23 cellular contexts compared by ENCODE assay signal in genomic region chr12:47852096-47852571, GRCh38. TPM values are rescaled to one million over a fixed set of nuclear protein-coding genes. Genes with fewer than 3 reads are reported as not detected.
DNase-seq lines count a peak whose midpoint lies in the region; ATAC-seq and TF ChIP-seq lines count a peak whose summit lies in the region.
"Had no signal": no experiment of that assay in that cellular context is flagged by ENCODE, and none has a peak within 500 bp of the region (broad histone marks: within the 10 kb centered on the region; RNA-seq: fewer than 3 reads in every experiment).

No MANE protein-coding gene starts in this region.

- 41% methylated on average over 10 of the region's 10 CpGs for WGBS in right lobe of liver (ENCODE audit: insufficient coverage, low coverage, low lambda C conversion rate, missing lambda C conversion rate)

- TF ChIP-seq POLR2A in right lobe of liver (IDR thresholded peaks at IDR 0.05), result peak; percentile 24

- ATAC-seq in activated T-helper 17 cell treated with anti-CD3 and anti-CD28 coated beads, Interleukin-2, amount 50 U/mL, for 72 hours (replicated peaks), result no peak
- ATAC-seq in right lobe of liver, result peak; percentile 73 to 89 (median 88)
- ATAC-seq in HG03039 (IDR thresholded peaks at IDR 0.05; ENCODE audit: unreplicated experiment), result no peak
- ATAC-seq: esophagus mucosa; naive thymus-derived CD8-positive, alpha-beta T cell had no signal

- peaks cover 100% of the 10 kb centered on the region for H3K36me3 Mint-ChIP-seq in activated T-helper 17 cell treated with anti-CD3 and anti-CD28 coated beads, Interleukin-2, amount 50 U/mL, for 72 hours (ENCODE audit: low read depth)
- H3K36me3 Mint-ChIP-seq: IgD-negative memory B cell; memory B cell; naive thymus-derived CD8-positive, alpha-beta T cell had no signal

- peak overlapping the region; percentile 41 for H3K27ac ChIP-seq in cardiac muscle cell
- peak overlapping the region; percentile 17 to 67 (median 35) for H3K27ac ChIP-seq in right lobe of liver
- H3K27ac ChIP-seq: GM23248, HL-60, PC-9 had no signal

- H3K27me3 ChIP-seq in cardiac muscle cell, result no peaks in the 10 kb centered on the region
- no peaks in the 10 kb centered on the region for H3K27me3 ChIP-seq in right lobe of liver

- intact Hi-C loops in cardiac septum (cut with DNase I) (no loop called here), right lobe of liver (cut with DNase I) (no loop called here)

- H3K4me3 ChIP-seq in cardiac muscle cell (no peak overlapping the region), right lobe of liver (no peak overlapping the region)
- H3K4me3 ChIP-seq: GM23248, PC-9 had no signal

- H3K27ac Mint-ChIP-seq in activated T-helper 17 cell treated with anti-CD3 and anti-CD28 coated beads, Interleukin-2, amount 50 U/mL, for 72 hours, result no peak overlapping the region
- H3K27ac Mint-ChIP-seq: IgD-negative memory B cell, memory B cell had no signal

- H3K4me3 Mint-ChIP-seq in activated T-helper 17 cell treated with anti-CD3 and anti-CD28 coated beads, Interleukin-2, amount 50 U/mL, for 72 hours, result peak overlapping the region; percentile 0
- H3K4me3 Mint-ChIP-seq: IgD-negative memory B cell; memory B cell; naive thymus-derived CD8-positive, alpha-beta T cell had no signal

- peaks cover 16% of the 10 kb centered on the region for H3K4me1 ChIP-seq in cardiac muscle cell (ENCODE audit: low read depth)
- peaks cover 0 to 46% (median 9%) of the 10 kb centered on the region in 4 donors for H3K4me1 ChIP-seq in right lobe of liver

- DNase-seq in cardiac muscle cell (ENCODE audit: low read depth in 1 of 2, low spot score in 1 of 2) (peak in 1 of 2 donors; percentile 20), cardiac septum (ENCODE audit: low spot score) (no peak), right lobe of liver (peak in 1 of 3 donors; percentile 76), AG08395 (ENCODE audit: low spot score) (no peak), NCI-H524 (lab: John Stamatoyannopoulos, UW) (no peak)
- DNase-seq: activated CD4-positive, alpha-beta T cell treated with anti-CD3 and anti-CD28 coated beads, Interleukin-2, amount 50 U/mL, for 4 hours; activated naive CD4-positive, alpha-beta T cell treated with anti-CD3 and anti-CD28 coated beads, Interleukin-2, amount 50 U/mL, for 16 hours; activated T-cell treated with anti-CD3 and anti-CD28 coated beads for 4 hours; effector CD4-positive, alpha-beta T cell; GM23248; naive thymus-derived CD8-positive, alpha-beta T cell; NCI-H2081 treated with DMSO at 0.1 percent for 48 hours; NCI-H446; PC-9; substantia nigra; T-helper 2 cell had no signal

- H3K36me3 ChIP-seq in cardiac muscle cell, result no peaks in the 10 kb centered on the region
- H3K36me3 ChIP-seq in right lobe of liver, result no peaks in the 10 kb centered on the region

- H3K9me3 ChIP-seq in cardiac muscle cell (ENCODE audit: low read depth) (no peaks in the 10 kb centered on the region), right lobe of liver (no peaks in the 10 kb centered on the region)

- no peaks in the 10 kb centered on the region for H3K27me3 Mint-ChIP-seq in activated T-helper 17 cell treated with anti-CD3 and anti-CD28 coated beads, Interleukin-2, amount 50 U/mL, for 72 hours
- H3K27me3 Mint-ChIP-seq: IgD-negative memory B cell; naive thymus-derived CD8-positive, alpha-beta T cell had no signal

- TF ChIP-seq CTCF in cardiac muscle cell (IDR thresholded peaks at IDR 0.05; ENCODE audit: low read depth, low read length), result no peak
- no peak for TF ChIP-seq CTCF in right lobe of liver (IDR thresholded peaks at IDR 0.05)

- peaks cover 20% of the 10 kb centered on the region for H3K4me1 Mint-ChIP-seq in activated T-helper 17 cell treated with anti-CD3 and anti-CD28 coated beads, Interleukin-2, amount 50 U/mL, for 72 hours
- H3K4me1 Mint-ChIP-seq: IgD-negative memory B cell; memory B cell; naive thymus-derived CD8-positive, alpha-beta T cell had no signal

- H3K9me3 Mint-ChIP-seq in activated T-helper 17 cell treated with anti-CD3 and anti-CD28 coated beads, Interleukin-2, amount 50 U/mL, for 72 hours, result no peaks in the 10 kb centered on the region
- H3K9me3 Mint-ChIP-seq: IgD-negative memory B cell; memory B cell; naive thymus-derived CD8-positive, alpha-beta T cell had no signal

RNA-seq across cellular contexts. Expression of gene HDAC7, which starts 32.4 kb away (rescaled TPM):
- 43.3 and 93.0 TPM in 2 replicates for total RNA-seq in cardiac muscle cell
- 43.7 and 55.9 TPM in 2 replicates for polyA plus RNA-seq in cardiac muscle cell
- 62.7 TPM for total RNA-seq in cardiac septum
- total RNA-seq in activated T-helper 17 cell treated with anti-CD3 and anti-CD28 coated beads, Interleukin-2, amount 50 U/mL, for 72 hours, result 100 to 1,000 TPM; 163 to 471 TPM
- total RNA-seq in right lobe of liver, result 10 to 100 TPM in 2 of 6 experiments, 1 to 10 TPM in 4; 6.6 to 18.8 (median 8.4) TPM

RNA-seq across cellular contexts. Expression of gene VDR, which starts 52.7 kb away (rescaled TPM):
- not detected in 2 replicates for total RNA-seq in cardiac muscle cell
- polyA plus RNA-seq in cardiac muscle cell, result not detected in 2 replicates
- total RNA-seq in cardiac septum, result 1.3 TPM
- 100 to 1,000 TPM in 1 of 2 donors, 10 to 100 TPM in 1; 70.9 to 182 TPM for total RNA-seq in activated T-helper 17 cell treated with anti-CD3 and anti-CD28 coated beads, Interleukin-2, amount 50 U/mL, for 72 hours
- 1 to 10 TPM in 1 of 6 experiments, under 1 TPM in 5; 0.18 to 1.2 (median 0.39) TPM for total RNA-seq in right lobe of liver
- total RNA-seq: frontal cortex had no signal
- polyA plus RNA-seq: naive thymus-derived CD8-positive, alpha-beta T cell had no signal

Comparison
In these comparisons a context has a peak if more than half of its experiments do, and no peak if none do; other contexts are left out.
1. ATAC-seq: peak in right lobe of liver (4 of 4); none in activated T-helper 17 cell treated with anti-CD3 and anti-CD28 coated beads, Interleukin-2, amount 50 U/mL, for 72 hours (single experiment) and HG03039 (single experiment).
2. RNA of gene VDR, which starts 52.7 kb away (total RNA-seq): 70.9 to 182 TPM in activated T-helper 17 cell treated with anti-CD3 and anti-CD28 coated beads, Interleukin-2, amount 50 U/mL, for 72 hours; 1.3 TPM in cardiac septum (single experiment), 0.18 to 1.2 TPM in right lobe of liver and not detected in cardiac muscle cell; every median in the first group is over 10 times any median in the second.